10 cellular contexts compared by ENCODE assay signal in genomic region chr6:136763716-136764521, GRCh38. TPM values are rescaled to one million over a fixed set of nuclear protein-coding genes. Genes with fewer than 3 reads are reported as not detected.
DNase-seq lines count a peak whose midpoint lies in the region; ATAC-seq, FAIRE-seq and TF ChIP-seq lines count a peak whose summit lies in the region.
"Had no signal": no experiment of that assay in that cellular context is flagged by ENCODE, and none has a peak within 500 bp of the region (broad histone marks: within the 10 kb centered on the region; RNA-seq: fewer than 3 reads in every experiment).

No MANE protein-coding gene starts in this region.

- DNase-seq in GM12865 (ENCODE audit: low read depth), result peak; percentile 88
- peak; percentile 78 for DNase-seq in GM12878 (ENCODE audit: low read depth, low spot score)
- DNase-seq in esophagus muscularis mucosa (ENCODE audit: extremely low spot score), result no peak
- DNase-seq in activated CD4-positive, CD25-positive, alpha-beta regulatory T cell treated with anti-CD3 and anti-CD28 coated beads, Interleukin-2, amount 50 U/mL, for 72 hours, result no peak
- DNase-seq in stimulated activated naive CD4-positive, alpha-beta T cell treated with Interleukin-2 at 50 U/mL for 16 hours (lab: John Stamatoyannopoulos, UW), result no peak
- no peak for DNase-seq in DMS53 (lab: John Stamatoyannopoulos, UW)

- TF ChIP-seq CTCF in GM12865 (IDR thresholded peaks at IDR 0.05; ENCODE audit: insufficient read depth, low read depth, low read length, missing control alignments) (no peak), GM12878 (IDR thresholded peaks at IDR 0.05 in 2 of 3, conservative IDR thresholded peaks at IDR 0.05 in 1 of 3; ENCODE audit: control insufficient read depth in 2 of 3, extremely low read depth in 1 of 3, insufficient read depth in 1 of 3, low read depth in 3 of 3, low read length in 3 of 3) (no peak), esophagus muscularis mucosa (IDR thresholded peaks at IDR 0.05) (no peak)

- H2AFZ ChIP-seq in GM12878 (ENCODE audit: control insufficient read depth, low read depth, low read length), result no peak overlapping the region

- RAD21 ChIA-PET in GM12878 (lab: Charles Lee; ENCODE audit: unreplicated experiment), result interaction anchor here (0.8 to 8.4 kb wide), 17 partner anchors 11 to 175 kb away, joined by 3 to 363 read pairs (median 9); partner anchors contain the start of gene MAP3K5

- no peak for TF ChIP-seq RAD21 in GM12878 (IDR thresholded peaks at IDR 0.05; ENCODE audit: insufficient read depth, low read depth, low read length)

- TF ChIP-seq EP300 in GM12878 (IDR thresholded peaks at IDR 0.05; ENCODE audit: borderline replicate concordance in 1 of 2, control insufficient read depth in 1 of 2, low read depth in 2 of 2, low read length in 2 of 2) (no peak), esophagus muscularis mucosa (IDR thresholded peaks at IDR 0.05) (no peak)

- POLR2A ChIA-PET in GM12878 (lab: Charles Lee), result interaction anchor here (1.0 to 8.4 kb wide), 11 partner anchors 9 to 53 kb away, joined by 3 to 252 read pairs (median 11); partner anchors contain the start of gene MAP3K5

- H3K4me1 ChIP-seq in GM12878 (ENCODE audit: control insufficient read depth, insufficient read depth, low read length) (peaks cover 71% of the 10 kb centered on the region), esophagus muscularis mucosa (peaks cover 52 to 58% (median 54%) of the 10 kb centered on the region in 4 donors)

- H3K27ac ChIP-seq in GM12878 (ENCODE audit: control insufficient read depth, insufficient read depth) (peak overlapping the region; percentile 97), esophagus muscularis mucosa (replicated peaks in 1 of 4) (no peak overlapping the region)

- CTCF ChIA-PET in GM12878 (lab: Yijun Ruan, JAX), result interaction anchor here (0.8 to 7.9 kb wide), 14 partner anchors 9 to 119 kb away, joined by 3 to 107 read pairs (median 10); partner anchors contain the start of gene MAP3K5

- BruUV-seq in GM12878 (replicated peaks; lab: Mats Ljungman, UMichigan), result TSS peak; percentile 41

- peak; percentile 44 for ATAC-seq in GM19397 (IDR thresholded peaks at IDR 0.05; ENCODE audit: unreplicated experiment)
- peak; percentile 44 for ATAC-seq in HG03159 (IDR thresholded peaks at IDR 0.05; ENCODE audit: unreplicated experiment)
- peak; percentile 62 for ATAC-seq in GM12878

- in situ Hi-C loops in GM12878 (cut with MboI), result no loop called here

- peak overlapping the region; percentile 92 for H3K4me2 ChIP-seq in GM12878 (ENCODE audit: control insufficient read depth, insufficient read depth)

- no peaks in the 10 kb centered on the region for H4K20me1 ChIP-seq in GM12878 (ENCODE audit: control insufficient read depth, insufficient read depth)

- peak; percentile 68 for TF ChIP-seq POLR2A in GM12878 (IDR thresholded peaks at IDR 0.05; ENCODE audit: low read depth, low read length)
- TF ChIP-seq POLR2A in esophagus muscularis mucosa (IDR thresholded peaks at IDR 0.05; ENCODE audit: low read depth), result no peak

- H3K27me3 ChIP-seq in GM12878 (replicated peaks in 1 of 2; ENCODE audit: control insufficient read depth in 2 of 2, insufficient read depth in 2 of 2, low read length in 1 of 2), result no peaks in the 10 kb centered on the region
- H3K27me3 ChIP-seq in esophagus muscularis mucosa, result no peaks in the 10 kb centered on the region

- FAIRE-seq in GM12878 (lab: Jason Lieb, UNC), result peak; percentile 72
- FAIRE-seq: endothelial cell of umbilical vein had no signal

- peak overlapping the region; percentile 47 for H3K4me3 ChIP-seq in GM12865 (ENCODE audit: low read depth, low read length)
- peak overlapping the region; percentile 58 for H3K4me3 ChIP-seq in GM12878
- no peak overlapping the region for H3K4me3 ChIP-seq in esophagus muscularis mucosa
- H3K4me3 ChIP-seq: thoracic aorta had no signal

- peak overlapping the region; percentile 75 for H3K9ac ChIP-seq in GM12878 (ENCODE audit: control insufficient read depth, insufficient read depth, low read length)

- WGBS in GM12878 (ENCODE audit: insufficient coverage, insufficient replicate concordance, low lambda C conversion rate, missing lambda C conversion rate), result 7% methylated on average over 5 of the region's 5 CpGs
- WGBS in esophagus muscularis mucosa, result 94% methylated on average over 5 of the region's 5 CpGs

- H3K36me3 ChIP-seq in GM12878 (ENCODE audit: control insufficient read depth in 2 of 2, insufficient read depth in 2 of 2, low read length in 1 of 2), result peaks cover 0 to 2% of the 10 kb centered on the region in 2 experiments; a peak in 1 of 4 replicates
- H3K36me3 ChIP-seq in esophagus muscularis mucosa, result no peaks in the 10 kb centered on the region
- H3K36me3 ChIP-seq: thoracic aorta had no signal

- intact Hi-C loops in GM12878 (cut with micrococcal nuclease; ENCODE audit: unreplicated experiment), result loop anchor here (1.0 kb wide), 3 partner anchors 13 to 44 kb away; no protein-coding TSS in a partner anchor
- intact Hi-C loops in esophagus muscularis mucosa (cut with DNase I), result no loop called here

- SMC1A ChIA-PET in GM12878 (lab: Charles Lee; ENCODE audit: uncharacterized antibody, unreplicated experiment), result interaction anchor here (0.6 to 8.4 kb wide), 25 partner anchors 10 to 1635 kb away, joined by 3 to 368 read pairs (median 5); partner anchors contain the start of gene MAP3K5

- H3K79me2 ChIP-seq in GM12878 (ENCODE audit: control insufficient read depth, insufficient read depth, low read length), result peaks cover 96% of the 10 kb centered on the region

- no peaks in the 10 kb centered on the region for H3K9me3 ChIP-seq in GM12878 (replicated peaks; ENCODE audit: control insufficient read depth, insufficient read depth, low read length)
- H3K9me3 ChIP-seq in esophagus muscularis mucosa, result no peaks in the 10 kb centered on the region
- H3K9me3 ChIP-seq: thoracic aorta had no signal

TF ChIP-seq in GM12878, 131 proteins besides CTCF, POLR2A, EP300 and RAD21 (continues in another document):
- TF ChIP-seq SKIL (IDR thresholded peaks at IDR 0.05; ENCODE audit: low read depth, poor library complexity, severe bottlenecking) (no peak), SUZ12 (IDR thresholded peaks at IDR 0.05; ENCODE audit: unreplicated experiment) (no peak), HCFC1 (IDR thresholded peaks at IDR 0.05; ENCODE audit: low read length) (no peak), BCL11A (IDR thresholded peaks at IDR 0.05; ENCODE audit: low read depth, low read length) (no peak), STAT3 (IDR thresholded peaks at IDR 0.05; ENCODE audit: low read depth, low read length) (no peak)

RNA-seq across cellular contexts. Expression of gene MAP3K5, which starts 28.4 kb away (rescaled TPM):
- total RNA-seq in GM12878 (2013; cell fraction: nucleolus; rRNA removed), result 212 and 228 TPM in 2 replicates
- total RNA-seq in GM12878 (2014; rRNA removed) (28.9 and 33.4 TPM in 2 replicates), GM12878 (2014; rRNA removed; fragmentation: Illumina TruSeq; extraction: Trizol) (31.4 and 32.6 TPM in 2 replicates), GM12878 (2021) (31.6 TPM in 2 replicates), esophagus muscularis mucosa (10 to 100 TPM; 18.7 to 24.1 (median 20.7) TPM)
- polyA plus RNA-seq in GM12878 (2011; ENCODE audit: low read depth), result 33.8 TPM
- polyA plus RNA-seq in GM12878 (2011; rRNA removed) (34.3 and 46.0 TPM in 2 replicates), GM12878 (2014; fragmentation: Illumina TruSeq; extraction: Trizol) (30.9 and 39.1 TPM in 2 replicates), GM12878 (2014; fragmentation: Nextera tagmentation; extraction: Ambion mirVana) (10 to 100 TPM in 1 of 2 experiments, 1 to 10 TPM in 1; 5.4 to 11.1 TPM), GM12878 (2014; rRNA removed) (17.5 and 18.2 TPM in 2 replicates), GM12878 (2016; fragmentation: Nextera tagmentation; extraction: Ambion mirVana) (10 to 100 TPM in 1 of 2 experiments, 1 to 10 TPM in 1; 8.3 to 23.9 TPM)
- 15.7 and 17.7 TPM in 2 replicates for polyA plus RNA-seq in GM12878 (2011; cell fraction: cytosol; rRNA removed)
- polyA plus RNA-seq in GM12878 (2011; cell fraction: nucleus; rRNA removed), result 23.9 and 28.8 TPM in 2 replicates
- polyA plus RNA-seq in GM12878 (2012), result 20.4 and 35.3 TPM in 2 replicates
- 49.0 and 54.4 TPM in 2 replicates for polyA minus RNA-seq in GM12878 (2011; rRNA and poly(A)+ RNA removed)
- polyA minus RNA-seq in GM12878 (2011; cell fraction: cytosol; rRNA and poly(A)+ RNA removed), result 16.2 and 17.7 TPM in 2 replicates
- 40.9 and 59.3 TPM in 2 replicates for polyA minus RNA-seq in GM12878 (2011; cell fraction: nucleus; rRNA and poly(A)+ RNA removed)

RNA-seq across cellular contexts. Expression of gene PEX7, which starts 58.5 kb away (rescaled TPM):
- total RNA-seq in GM12878 (2013; cell fraction: nucleolus; rRNA removed), result 10.3 and 11.1 TPM in 2 replicates
- 11.0 and 12.4 TPM in 2 replicates for total RNA-seq in GM12878 (2014; rRNA removed)
- 6.8 and 7.6 TPM in 2 replicates for total RNA-seq in GM12878 (2014; rRNA removed; fragmentation: Illumina TruSeq; extraction: Trizol)
- total RNA-seq in GM12878 (2021), result 5.9 and 6.7 TPM in 2 replicates
- 3.9 TPM for polyA plus RNA-seq in GM12878 (2011; ENCODE audit: low read depth)
- polyA plus RNA-seq in GM12878 (2011; rRNA removed), result 11.6 and 14.8 TPM in 2 replicates
- polyA plus RNA-seq in GM12878 (2011; cell fraction: cytosol; rRNA removed), result 8.9 and 9.0 TPM in 2 replicates
- 5.6 and 6.5 TPM in 2 replicates for polyA plus RNA-seq in GM12878 (2011; cell fraction: nucleus; rRNA removed)
- 4.4 and 5.8 TPM in 2 replicates for polyA plus RNA-seq in GM12878 (2012)
- polyA plus RNA-seq in GM12878 (2014; fragmentation: Illumina TruSeq; extraction: Trizol), result 6.1 and 7.7 TPM in 2 replicates
- polyA plus RNA-seq in GM12878 (2014; fragmentation: Nextera tagmentation; extraction: Ambion mirVana), result 1 to 10 TPM in 1 of 2 experiments, under 1 TPM in 1; 0.58 to 2.7 TPM
- polyA plus RNA-seq in GM12878 (2014; rRNA removed), result 10.9 and 12.4 TPM in 2 replicates
- polyA plus RNA-seq in GM12878 (2016; fragmentation: Nextera tagmentation; extraction: Ambion mirVana), result 10 to 100 TPM; 10.9 to 12.3 TPM
- 6.7 and 7.0 TPM in 2 replicates for polyA minus RNA-seq in GM12878 (2011; rRNA and poly(A)+ RNA removed)
- polyA minus RNA-seq in GM12878 (2011; cell fraction: cytosol; rRNA and poly(A)+ RNA removed), result 2.9 and 3.5 TPM in 2 replicates
- 5.9 and 11.9 TPM in 2 replicates for polyA minus RNA-seq in GM12878 (2011; cell fraction: nucleus; rRNA and poly(A)+ RNA removed)
- 1 to 10 TPM; 4.1 to 9.5 (median 5.6) TPM for total RNA-seq in esophagus muscularis mucosa

Comparison
In these comparisons a context has a peak if more than half of its experiments do, and no peak if none do; other contexts are left out.
1. DNase-seq: peak in GM12865 (single experiment) and GM12878 (single experiment); none in esophagus muscularis mucosa (single experiment), activated CD4-positive, CD25-positive, alpha-beta regulatory T cell treated with anti-CD3 and anti-CD28 coated beads, Interleukin-2, amount 50 U/mL, for 72 hours (single experiment), stimulated activated naive CD4-positive, alpha-beta T cell treated with Interleukin-2 at 50 U/mL for 16 hours (single experiment) and DMS53 (single experiment).
2. H3K4me3 ChIP-seq: peak in GM12865 (single experiment) and GM12878 (single experiment); none in esophagus muscularis mucosa (0 of 4).
3. Peak in every context shown above with its lines, with median percentiles within 50 percentile points of each other: ATAC-seq.